Comparison of ENCODE assay signal across 13 cellular contexts in genomic region chr17:38466346-38467315, GRCh38. TPM values are rescaled to one million over a fixed set of nuclear protein-coding genes. Genes with fewer than 3 reads are reported as not detected.
A peak's percentile ranks its signal among the peaks of the same experiment; 100 is the strongest.
DNase-seq lines count a peak whose midpoint lies in the region; ATAC-seq and TF ChIP-seq lines count a peak whose summit lies in the region.
"Had no signal": no experiment of that assay in that cellular context is flagged by ENCODE, and none has a peak within 500 bp of the region (broad histone marks: within the 10 kb centered on the region; RNA-seq: fewer than 3 reads in every experiment).

No MANE protein-coding gene starts in this region.

- intact Hi-C loops in esophagus muscularis mucosa (cut with DNase I): loop anchor here (5.0 kb wide), 1 partner anchor 39 kb away; the partner anchor contains the start of gene ARHGAP23
- intact Hi-C loops in prostate gland (cut with DNase I): no loop called here
- intact Hi-C loops in uterus (cut with DNase I; ENCODE audit: low total_unique reads): no loop called here

- DNase-seq in SK-N-SH (no peak), esophagus muscularis mucosa (ENCODE audit: extremely low spot score) (no peak), prostate gland (ENCODE audit: low spot score) (no peak), uterus (peak in 1 of 2 donors; percentile 36), AG08395 (ENCODE audit: low spot score) (no peak), GDM1 (lab: John Stamatoyannopoulos, UW) (no peak)
- DNase-seq: activated T-cell treated with anti-CD3 and anti-CD28 coated beads, Interleukin-2, amount 50 U/mL, for 24 hours; adrenal gland; effector CD8-positive, alpha-beta T cell; SW 1271 had no signal

- TF ChIP-seq POLR2A in esophagus muscularis mucosa (IDR thresholded peaks at IDR 0.05; ENCODE audit: low read depth) (no peak), prostate gland (IDR thresholded peaks at IDR 0.05) (no peak), uterus (IDR thresholded peaks at IDR 0.05) (no peak)

- no peak for TF ChIP-seq RAD21 in SK-N-SH (IDR thresholded peaks at IDR 0.05; ENCODE audit: low read length)

- H3K9me2 ChIP-seq in SK-N-SH: no peaks in the 10 kb centered on the region

- H3K9ac ChIP-seq in SK-N-SH: no peak overlapping the region

- H3K4me3 ChIP-seq in SK-N-SH (ENCODE audit: low read depth in 2 of 2, low read length in 1 of 2) (no peak overlapping the region), esophagus muscularis mucosa (peak overlapping the region; percentile 61 to 72 (median 64)), prostate gland (no peak overlapping the region), uterus (peak overlapping the region; percentile 46 to 55)

- H2AFZ ChIP-seq in SK-N-SH (ENCODE audit: low read depth): no peak overlapping the region

- CTCF ChIA-PET in SK-N-SH (lab: Yijun Ruan, JAX): interaction anchor here (1.5 to 2.7 kb wide), 2 partner anchors 11 to 23 kb away, joined by 5 to 12 read pairs; no protein-coding TSS in a partner anchor

- H3F3A ChIP-seq in SK-N-SH (replicated peaks; ENCODE audit: insufficient read depth): peaks cover 7% of the 10 kb centered on the region

- H3K4me2 ChIP-seq in SK-N-SH: peak overlapping the region; percentile 86; the same call in 1 of the 2 replicates

- peaks cover 17% of the 10 kb centered on the region for H4K20me1 ChIP-seq in SK-N-SH (ENCODE audit: insufficient read depth)

- WGBS in SK-N-SH (ENCODE audit: low lambda C conversion rate): 100% methylated on average over 8 of the region's 57 CpGs
- WGBS in esophagus muscularis mucosa: 82% methylated on average over 16 of the region's 57 CpGs
- 76% methylated on average over 48 of the region's 57 CpGs for WGBS in prostate gland

- TF ChIP-seq CTCF in SK-N-SH (IDR thresholded peaks at IDR 0.05) (no peak), esophagus muscularis mucosa (IDR thresholded peaks at IDR 0.05) (no peak), prostate gland (IDR thresholded peaks at IDR 0.05) (no peak), uterus (IDR thresholded peaks at IDR 0.05) (no peak)

- H3K27me3 ChIP-seq in SK-N-SH (ENCODE audit: insufficient read depth) (no peaks in the 10 kb centered on the region), esophagus muscularis mucosa (no peaks in the 10 kb centered on the region), prostate gland (replicated peaks; ENCODE audit: insufficient read depth) (no peaks in the 10 kb centered on the region), uterus (no peaks in the 10 kb centered on the region)
- H3K27me3 ChIP-seq: adrenal gland had no signal

- H3K4me1 ChIP-seq in SK-N-SH (ENCODE audit: control insufficient read depth in 1 of 2, insufficient read depth in 2 of 2, low read depth in 1 of 2, low read length in 1 of 2) (peaks cover 9 to 26% of the 10 kb centered on the region in 2 experiments; a peak in 3 of 4 replicates), esophagus muscularis mucosa (peaks cover 58 to 81% (median 78%) of the 10 kb centered on the region in 4 donors), prostate gland (replicated peaks) (no peaks in the 10 kb centered on the region), uterus (peaks cover 6 to 26% of the 10 kb centered on the region in 2 donors)

- ATAC-seq in SK-N-SH treated with all-trans-retinoic acid at 6 μM for 48 hours: no peak
- no peak for ATAC-seq in HG02642 (IDR thresholded peaks at IDR 0.05; ENCODE audit: poor library complexity, unreplicated experiment)

- no peaks in the 10 kb centered on the region for H3K9me3 ChIP-seq in SK-N-SH
- no peaks in the 10 kb centered on the region for H3K9me3 ChIP-seq in esophagus muscularis mucosa
- no peaks in the 10 kb centered on the region for H3K9me3 ChIP-seq in prostate gland
- no peaks in the 10 kb centered on the region for H3K9me3 ChIP-seq in uterus
- H3K9me3 ChIP-seq: adrenal gland had no signal

- TF ChIP-seq EP300 in SK-N-SH (IDR thresholded peaks at IDR 0.05; ENCODE audit: borderline replicate concordance in 1 of 2, low read depth in 1 of 2, low read length in 1 of 2) (no peak), esophagus muscularis mucosa (IDR thresholded peaks at IDR 0.05) (no peak)

- POLR2A ChIA-PET in SK-N-SH (lab: Yijun Ruan, JAX): no interaction called here

- peaks cover 68% of the 10 kb centered on the region for H3K79me2 ChIP-seq in SK-N-SH (ENCODE audit: insufficient read depth)

- H3K27ac ChIP-seq in SK-N-SH (ENCODE audit: low read depth in 2 of 2, low read length in 1 of 2): no peak overlapping the region
- peak overlapping the region; percentile 90 to 97 (median 96) for H3K27ac ChIP-seq in esophagus muscularis mucosa (replicated peaks in 1 of 4)
- H3K27ac ChIP-seq in prostate gland: peak overlapping the region; percentile 85 to 90
- peak overlapping the region; percentile 96 to 98 for H3K27ac ChIP-seq in uterus
- H3K27ac ChIP-seq: 22Rv1 had no signal

- H3K36me3 ChIP-seq in SK-N-SH (replicated peaks in 1 of 2; ENCODE audit: control insufficient read depth in 1 of 2, insufficient read depth in 2 of 2, low read length in 1 of 2) (peaks cover 31 to 46% of the 10 kb centered on the region in 2 experiments), esophagus muscularis mucosa (peaks cover 10 to 76% (median 73%) of the 10 kb centered on the region in 4 donors), prostate gland (no peaks in the 10 kb centered on the region), uterus (no peaks in the 10 kb centered on the region)

TF ChIP-seq in SK-N-SH, 30 proteins besides CTCF, POLR2A, EP300 and RAD21 (continues in another document):
- TF ChIP-seq CHD2 (IDR thresholded peaks at IDR 0.05; ENCODE audit: low read length, partially characterized antibody) (no peak), FOXJ3 (CRISPR knock-in tag; IDR thresholded peaks at IDR 0.05) (no peak), YY1 (IDR thresholded peaks at IDR 0.05; ENCODE audit: low read depth) (no peak), EZH2phosphoT487 (IDR thresholded peaks at IDR 0.05; ENCODE audit: borderline replicate concordance, low read depth) (no peak)
- TF ChIP-seq, protein P1, sequence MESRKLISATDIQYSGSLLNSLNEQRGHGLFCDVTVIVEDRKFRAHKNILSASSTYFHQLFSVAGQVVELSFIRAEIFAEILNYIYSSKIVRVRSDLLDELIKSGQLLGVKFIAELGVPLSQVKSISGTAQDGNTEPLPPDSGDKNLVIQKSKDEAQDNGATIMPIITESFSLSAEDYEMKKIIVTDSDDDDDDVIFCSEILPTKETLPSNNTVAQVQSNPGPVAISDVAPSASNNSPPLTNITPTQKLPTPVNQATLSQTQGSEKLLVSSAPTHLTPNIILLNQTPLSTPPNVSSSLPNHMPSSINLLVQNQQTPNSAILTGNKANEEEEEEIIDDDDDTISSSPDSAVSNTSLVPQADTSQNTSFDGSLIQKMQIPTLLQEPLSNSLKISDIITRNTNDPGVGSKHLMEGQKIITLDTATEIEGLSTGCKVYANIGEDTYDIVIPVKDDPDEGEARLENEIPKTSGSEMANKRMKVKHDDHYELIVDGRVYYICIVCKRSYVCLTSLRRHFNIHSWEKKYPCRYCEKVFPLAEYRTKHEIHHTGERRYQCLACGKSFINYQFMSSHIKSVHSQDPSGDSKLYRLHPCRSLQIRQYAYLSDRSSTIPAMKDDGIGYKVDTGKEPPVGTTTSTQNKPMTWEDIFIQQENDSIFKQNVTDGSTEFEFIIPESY (IDR thresholded peaks at IDR 0.05; ENCODE audit: borderline replicate concordance, low read depth): no peak

TF ChIP-seq in SK-N-SH treated with all-trans-retinoic acid at 6 μM for 48 hours, 23 proteins besides CTCF, POLR2A, EP300 and RAD21:
- TF ChIP-seq TSHZ2 (CRISPR knock-in tag; IDR thresholded peaks at IDR 0.05) (no peak), ZNF70 (CRISPR knock-in tag; IDR thresholded peaks at IDR 0.05) (no peak), ZC3H10 (CRISPR knock-in tag; IDR thresholded peaks at IDR 0.05) (no peak), ZNF8 (CRISPR knock-in tag; IDR thresholded peaks at IDR 0.05) (no peak), ARNTL (CRISPR knock-in tag; IDR thresholded peaks at IDR 0.05; ENCODE audit: borderline replicate concordance, low read depth) (no peak), RARB (CRISPR knock-in tag; IDR thresholded peaks at IDR 0.05) (no peak), GLIS3 (CRISPR knock-in tag; IDR thresholded peaks at IDR 0.05) (no peak), TCF4 (CRISPR knock-in tag; IDR thresholded peaks at IDR 0.05; ENCODE audit: borderline replicate concordance) (no peak), ESRRG (CRISPR knock-in tag; IDR thresholded peaks at IDR 0.05) (no peak), TOX (CRISPR knock-in tag; IDR thresholded peaks at IDR 0.05; ENCODE audit: borderline replicate concordance) (no peak), ISL1 (CRISPR knock-in tag; IDR thresholded peaks at IDR 0.05) (no peak)
TF ChIP-seq in SK-N-SH treated with all-trans-retinoic acid at 6 μM for 48 hours: peak in this region for 0.

RNA-seq across cellular contexts. Expression of gene ARHGAP23, which starts 38.4 kb away (rescaled TPM):
- polyA plus RNA-seq in SK-N-SH (2012; rRNA removed): 10.6 and 19.2 TPM in 2 replicates
- 14.2 and 19.1 TPM in 2 replicates for polyA plus RNA-seq in SK-N-SH (2012; cell fraction: cytosol; rRNA removed)
- 31.5 and 36.7 TPM in 2 replicates for polyA plus RNA-seq in SK-N-SH (2012; cell fraction: nucleus; rRNA removed)
- 100 to 1,000 TPM in 2 of 4 donors, 10 to 100 TPM in 2; 58.6 to 150 (median 104) TPM for total RNA-seq in esophagus muscularis mucosa
- 100 to 1,000 TPM in 1 of 2 donors, 10 to 100 TPM in 1; 27.3 to 204 TPM for total RNA-seq in prostate gland
- total RNA-seq in uterus: 100 to 1,000 TPM in 1 of 4 donors, 10 to 100 TPM in 1, 1 to 10 TPM in 2; 2.6 to 119 (median 15.2) TPM

Comparison
In these comparisons a context has a peak if more than half of its experiments do, and no peak if none do; other contexts are left out.
1. H3K27ac ChIP-seq: peak in esophagus muscularis mucosa (4 of 4), prostate gland (2 of 2) and uterus (2 of 2); none in SK-N-SH (0 of 2).
2. H3K4me3 ChIP-seq: peak in esophagus muscularis mucosa (4 of 4) and uterus (2 of 2); none in SK-N-SH (0 of 2) and prostate gland (0 of 2).